ENCODE assay signal across 7 cellular contexts in genomic region chr3:128880455-128880854, GRCh38. TPM values are rescaled to one million over a fixed set of nuclear protein-coding genes. Genes with fewer than 3 reads are reported as not detected.
A peak's percentile ranks its signal among the peaks of the same experiment; 100 is the strongest.
DNase-seq lines count a peak whose midpoint lies in the region; ATAC-seq and TF ChIP-seq lines count a peak whose summit lies in the region.
"Not testable (repeated sequence)": the region's sequence is repeated elsewhere in the genome, so short reads cannot be mapped to it uniquely, and the experiment has no call there.

No MANE protein-coding gene starts in this region.

- peaks cover 55% of the 10 kb centered on the region for H3K36me3 ChIP-seq in NT2/D1 (ENCODE audit: insufficient read depth, insufficient read length, low read length)
- peaks cover 10% of the 10 kb centered on the region for H3K36me3 ChIP-seq in mammary epithelial cell (ENCODE audit: insufficient read depth, low read length)
- H3K36me3 ChIP-seq in mesodermal cell (ENCODE audit: control insufficient read depth, insufficient read depth, low read length), result peaks cover 40% of the 10 kb centered on the region
- H3K36me3 ChIP-seq in sigmoid colon, result peaks cover 0 to 30% (median 3%) of the 10 kb centered on the region in 4 donors

- WGBS in mammary epithelial cell (ENCODE audit: low coverage, missing lambda C conversion rate), result 44% methylated on average over 10 of the region's 12 CpGs
- WGBS in mesodermal cell (ENCODE audit: insufficient coverage in 2 of 2), 2 experiments, result 90 to 94% methylated on average over 10 to 11 of the region's 12 CpGs
- WGBS in sigmoid colon, 2 donors, result 73 to 84% methylated on average over 12 of the region's 12 CpGs

- peaks cover 37% of the 10 kb centered on the region for H3K36me3 Mint-ChIP-seq in activated CD8-positive, alpha-beta T cell treated with anti-CD3 and anti-CD28 coated beads for 36 hours (ENCODE audit: low read depth)

- CTCF ChIA-PET in activated CD8-positive, alpha-beta T cell treated with anti-CD3 and anti-CD28 coated beads for 36 hours (lab: Charles Lee), result interaction anchor here (0.9 to 6.7 kb wide), 8 partner anchors 9 to 436 kb away, joined by 3 to 34 read pairs (median 8); a partner anchor contains a TSS
- CTCF ChIA-PET in mammary epithelial cell (lab: Charles Lee; ENCODE audit: low non-redundant PET), result not testable (repeated sequence)

- not testable (repeated sequence) for H3K9me3 ChIP-seq in NT2/D1 (ENCODE audit: insufficient read depth, low read length); mammary epithelial cell (replicated peaks; ENCODE audit: insufficient read depth, low read length); mesodermal cell (ENCODE audit: control insufficient read depth, low read length); sigmoid colon

- H2AFZ ChIP-seq in mammary epithelial cell (ENCODE audit: low read depth, low read length), result not testable (repeated sequence)

- POLR2A ChIA-PET in activated CD8-positive, alpha-beta T cell treated with anti-CD3 and anti-CD28 coated beads for 36 hours (lab: Charles Lee), result interaction anchor here (1.0 to 2.2 kb wide), 5 partner anchors 9 to 433 kb away, joined by 3 to 9 read pairs (median 3); no protein-coding TSS in a partner anchor

- intact Hi-C loops in activated CD8-positive, alpha-beta T cell treated with anti-CD3 and anti-CD28 coated beads for 36 hours (cut with micrococcal nuclease); mammary epithelial cell (cut with micrococcal nuclease); sigmoid colon (cut with DNase I): not testable (repeated sequence)

- not testable (repeated sequence) for ATAC-seq in activated CD8-positive, alpha-beta T cell treated with anti-CD3 and anti-CD28 coated beads for 36 hours

- H4K20me1 ChIP-seq in mammary epithelial cell (ENCODE audit: insufficient read depth, low read length), result not testable (repeated sequence)

- peak overlapping the region; percentile 90 for H3K9ac ChIP-seq in NT2/D1 (ENCODE audit: insufficient read length, low read depth)
- peak overlapping the region; percentile 100 for H3K9ac ChIP-seq in mammary epithelial cell (ENCODE audit: insufficient read depth, low read length)

- peak overlapping the region; percentile 92 for H3K4me3 Mint-ChIP-seq in activated CD8-positive, alpha-beta T cell treated with anti-CD3 and anti-CD28 coated beads for 36 hours

- not testable (repeated sequence) for DNase-seq in GM12864 (ENCODE audit: low read depth); NT2/D1 (ENCODE audit: low read depth, low spot score); activated CD8-positive, alpha-beta T cell treated with anti-CD3 and anti-CD28 coated beads for 36 hours; mammary epithelial cell; foreskin fibroblast; sigmoid colon

- TF ChIP-seq EP300 in sigmoid colon (IDR thresholded peaks at IDR 0.05), result not testable (repeated sequence)

- dilution Hi-C loops in mammary epithelial cell (cut with HindIII; ENCODE audit: low sequenced_read_pairs), result not testable (repeated sequence)

- in situ Hi-C loops in mammary epithelial cell (cut with MboI; ENCODE audit: low sequenced_read_pairs in 2 of 2), result not testable (repeated sequence)

- H3K27ac ChIP-seq in mammary epithelial cell (ENCODE audit: insufficient read depth, low read depth, low read length) (peak overlapping the region; percentile 88), sigmoid colon (peak overlapping the region; percentile 94 to 97 (median 96))
- H3K27ac ChIP-seq in mesodermal cell (ENCODE audit: low read depth, low read length, severe bottlenecking), result not testable (repeated sequence)

- H3K4me2 ChIP-seq in mammary epithelial cell (ENCODE audit: insufficient read depth, low read depth, low read length), result peak overlapping the region; percentile 92

- H3K9me3 Mint-ChIP-seq in activated CD8-positive, alpha-beta T cell treated with anti-CD3 and anti-CD28 coated beads for 36 hours, result not testable (repeated sequence)

- not testable (repeated sequence) for BruUV-seq in mammary epithelial cell (replicated peaks; lab: Mats Ljungman, UMichigan)

- not testable (repeated sequence) for H3K27me3 ChIP-seq in NT2/D1 (ENCODE audit: insufficient read depth, insufficient read length); mammary epithelial cell (ENCODE audit: insufficient read depth, low read length); sigmoid colon

- not testable (repeated sequence) for TF ChIP-seq POLR2A in sigmoid colon (IDR thresholded peaks at IDR 0.05)

- H3K4me1 ChIP-seq in NT2/D1 (ENCODE audit: insufficient read depth, insufficient read length), result not testable (repeated sequence)
- H3K4me1 ChIP-seq in mammary epithelial cell (ENCODE audit: insufficient read depth, low read length) (peaks cover 21% of the 10 kb centered on the region), mesodermal cell (ENCODE audit: control insufficient read depth, insufficient read depth, low read length, poor library complexity, severe bottlenecking) (peaks cover 16% of the 10 kb centered on the region), sigmoid colon (peaks cover 0 to 37% (median 29%) of the 10 kb centered on the region in 4 donors)

- TF ChIP-seq CTCF in GM12864 (IDR thresholded peaks at IDR 0.05; ENCODE audit: low read depth, low read length, missing control alignments); activated CD8-positive, alpha-beta T cell treated with anti-CD3 and anti-CD28 coated beads for 36 hours (IDR thresholded peaks at IDR 0.05); mammary epithelial cell (conservative IDR thresholded peaks at IDR 0.05 in 1 of 2, IDR thresholded peaks at IDR 0.05 in 1 of 2; ENCODE audit: extremely low read depth in 1 of 2, insufficient read depth in 1 of 2, low read depth in 1 of 2, low read length in 2 of 2); foreskin fibroblast (IDR thresholded peaks at IDR 0.05; ENCODE audit: low read depth, low read length); sigmoid colon (IDR thresholded peaks at IDR 0.05): not testable (repeated sequence)

- H3K79me2 ChIP-seq in mammary epithelial cell (ENCODE audit: insufficient read depth, low read length), result peaks cover 75% of the 10 kb centered on the region

- H3K27me3 Mint-ChIP-seq in activated CD8-positive, alpha-beta T cell treated with anti-CD3 and anti-CD28 coated beads for 36 hours, result not testable (repeated sequence)

- peak overlapping the region; percentile 97 for H3K27ac Mint-ChIP-seq in activated CD8-positive, alpha-beta T cell treated with anti-CD3 and anti-CD28 coated beads for 36 hours

- H3K4me3 ChIP-seq in GM12864 (ENCODE audit: low read depth, low read length), result peak overlapping the region; percentile 84
- peak overlapping the region; percentile 86 for H3K4me3 ChIP-seq in NT2/D1 (ENCODE audit: insufficient read length, low read depth)
- H3K4me3 ChIP-seq in mammary epithelial cell (replicated peaks in 1 of 3; ENCODE audit: insufficient read depth in 1 of 3, low read depth in 2 of 3, low read length in 3 of 3), result peak overlapping the region; percentile 82 to 98 (median 94)
- peak overlapping the region; percentile 67 to 80 for H3K4me3 ChIP-seq in foreskin fibroblast (ENCODE audit: low read depth in 1 of 2, low read length in 2 of 2)
- peak overlapping the region; percentile 65 for H3K4me3 ChIP-seq in mesodermal cell (ENCODE audit: extremely low read depth, insufficient read depth, low read length, poor library complexity, severe bottlenecking)
- peak overlapping the region in 3 of 4 donors; percentile 62 to 72 (median 65) for H3K4me3 ChIP-seq in sigmoid colon

- peaks cover 48% of the 10 kb centered on the region for H3K4me1 Mint-ChIP-seq in activated CD8-positive, alpha-beta T cell treated with anti-CD3 and anti-CD28 coated beads for 36 hours (ENCODE audit: low read depth)

RNA-seq across cellular contexts. Expression of gene ACAD9, which starts 1.0 kb away (rescaled TPM):
- total RNA-seq in activated CD8-positive, alpha-beta T cell treated with anti-CD3 and anti-CD28 coated beads for 36 hours, result 10 to 100 TPM; 50.1 to 50.5 TPM
- 10 to 100 TPM; 35.2 to 48.7 TPM for total RNA-seq in mammary epithelial cell
- polyA plus RNA-seq in mammary epithelial cell, result 45.4 TPM
- 55.6 TPM for polyA minus RNA-seq in mammary epithelial cell
- 26.3 TPM for polyA plus RNA-seq in mesodermal cell (2013, experiment 1 of 2)
- polyA plus RNA-seq in mesodermal cell (2013, experiment 2 of 2), result 25.4 TPM
- 10 to 100 TPM; 30.3 to 40.5 (median 34.4) TPM for total RNA-seq in sigmoid colon
- 10 to 100 TPM; 16.2 to 32.4 (median 18.5) TPM for polyA plus RNA-seq in sigmoid colon
